ENCODE assay signal across 27 cellular contexts in genomic region chr3:137808015-137808414, GRCh38. TPM values are rescaled to one million over a fixed set of nuclear protein-coding genes. Genes with fewer than 3 reads are reported as not detected.
"Had no signal": no experiment of that assay in that cellular context is flagged by ENCODE, and none has a peak within 500 bp of the region (broad histone marks: within the 10 kb centered on the region; RNA-seq: fewer than 3 reads in every experiment).

No MANE protein-coding gene starts in this region.

- H3K4me1 Mint-ChIP-seq: activated B cell treated with CpG ODN at 0.5 μM for 24 hours; activated CD4-positive, alpha-beta T cell treated with anti-CD3 and anti-CD28 coated beads, Interleukin-2, amount 10 ng/mL, durations not matched to agents 7 days and 5 days; activated T-helper 17 cell treated with anti-CD3 and anti-CD28 coated beads, Interleukin-2, amount 50 U/mL, for 72 hours; T-helper 17 cell had no signal

- ATAC-seq: activated T-helper 17 cell treated with anti-CD3 and anti-CD28 coated beads, Interleukin-2, amount 50 U/mL, for 72 hours; PC-3; T-helper 17 cell had no signal

- H3K27ac Mint-ChIP-seq: activated B cell treated with CpG ODN at 0.5 μM for 24 hours; activated CD4-positive, alpha-beta memory T cell treated with anti-CD3 and anti-CD28 coated beads for 36 hours; activated CD4-positive, alpha-beta T cell treated with anti-CD3 and anti-CD28 coated beads, Interleukin-2, amount 10 ng/mL, durations not matched to agents 7 days and 5 days; activated naive CD4-positive, alpha-beta T cell treated with anti-CD3 and anti-CD28 coated beads for 36 hours; activated naive CD8-positive, alpha-beta T cell; activated T-helper 17 cell treated with anti-CD3 and anti-CD28 coated beads, Interleukin-2, amount 50 U/mL, for 72 hours; T-helper 17 cell had no signal

- H3K9me3 Mint-ChIP-seq: activated CD4-positive, alpha-beta T cell treated with anti-CD3 and anti-CD28 coated beads, Interleukin-2, amount 10 ng/mL, durations not matched to agents 7 days and 5 days had no signal

- H3K4me3 Mint-ChIP-seq: activated B cell treated with CpG ODN at 0.5 μM for 24 hours; activated CD4-positive, alpha-beta memory T cell treated with anti-CD3 and anti-CD28 coated beads for 36 hours; activated CD4-positive, alpha-beta T cell treated with anti-CD3 and anti-CD28 coated beads, Interleukin-2, amount 10 ng/mL, durations not matched to agents 7 days and 5 days; activated naive CD4-positive, alpha-beta T cell treated with anti-CD3 and anti-CD28 coated beads for 36 hours; activated naive CD8-positive, alpha-beta T cell; activated T-helper 17 cell treated with anti-CD3 and anti-CD28 coated beads, Interleukin-2, amount 50 U/mL, for 72 hours; T-helper 17 cell had no signal

- H3K27me3 Mint-ChIP-seq: activated B cell treated with CpG ODN at 0.5 μM for 24 hours; activated CD4-positive, alpha-beta memory T cell treated with anti-CD3 and anti-CD28 coated beads for 36 hours; T-helper 17 cell had no signal

- H3K36me3 Mint-ChIP-seq: activated CD4-positive, alpha-beta memory T cell treated with anti-CD3 and anti-CD28 coated beads for 36 hours; activated naive CD8-positive, alpha-beta T cell had no signal

- DNase-seq: activated B cell treated with CpG ODN at 0.5 μM for 24 hours; activated CD4-positive, alpha-beta memory T cell treated with anti-CD3 and anti-CD28 coated beads for 36 hours; activated CD4-positive, alpha-beta T cell treated with anti-CD3 and anti-CD28 coated beads, Interleukin-2, amount 10 ng/mL, durations not matched to agents 7 days and 5 days; activated CD8-positive, alpha-beta memory T cell treated with anti-CD3 and anti-CD28 coated beads for 24 hours; activated gamma-delta T cell; activated naive CD4-positive, alpha-beta T cell treated with anti-CD3 and anti-CD28 coated beads for 36 hours; activated T-cell treated with anti-CD3 and anti-CD28 coated beads for 4 hours; activated T-cell treated with anti-CD3 and anti-CD28 coated beads, Interleukin-2, amount 50 U/mL, for 48 hours; amygdala; central memory CD4-positive, alpha-beta T cell; Kasumi-1; KBM-7; NCI-H1105 treated with DMSO at 0.1 percent for 48 hours; NCI-H1436 treated with DMSO at 0.1 percent for 48 hours; NCI-H187; NCI-H2081; NCI-H2171 treated with DMSO at 0.1 percent for 48 hours; NCI-H226; NCI-H526 treated with DMSO at 0.1 percent for 48 hours; PC-3; SIG-M5; T-helper 17 cell; T-helper 9 cell had no signal

RNA-seq across cellular contexts. Expression of gene SOX14, which starts 43.9 kb away (rescaled TPM):
- total RNA-seq: activated B cell treated with CpG ODN at 0.5 μM for 24 hours; activated CD4-positive, alpha-beta memory T cell treated with anti-CD3 and anti-CD28 coated beads for 36 hours; activated CD4-positive, alpha-beta T cell treated with anti-CD3 and anti-CD28 coated beads, Interleukin-2, amount 10 ng/mL, durations not matched to agents 7 days and 5 days; activated naive CD4-positive, alpha-beta T cell treated with anti-CD3 and anti-CD28 coated beads for 36 hours; activated T-helper 17 cell treated with anti-CD3 and anti-CD28 coated beads, Interleukin-2, amount 50 U/mL, for 72 hours; bronchial epithelial cell; NCI-H460; PC-3; T-helper 17 cell had no signal
